In the genomic region with DNA sequence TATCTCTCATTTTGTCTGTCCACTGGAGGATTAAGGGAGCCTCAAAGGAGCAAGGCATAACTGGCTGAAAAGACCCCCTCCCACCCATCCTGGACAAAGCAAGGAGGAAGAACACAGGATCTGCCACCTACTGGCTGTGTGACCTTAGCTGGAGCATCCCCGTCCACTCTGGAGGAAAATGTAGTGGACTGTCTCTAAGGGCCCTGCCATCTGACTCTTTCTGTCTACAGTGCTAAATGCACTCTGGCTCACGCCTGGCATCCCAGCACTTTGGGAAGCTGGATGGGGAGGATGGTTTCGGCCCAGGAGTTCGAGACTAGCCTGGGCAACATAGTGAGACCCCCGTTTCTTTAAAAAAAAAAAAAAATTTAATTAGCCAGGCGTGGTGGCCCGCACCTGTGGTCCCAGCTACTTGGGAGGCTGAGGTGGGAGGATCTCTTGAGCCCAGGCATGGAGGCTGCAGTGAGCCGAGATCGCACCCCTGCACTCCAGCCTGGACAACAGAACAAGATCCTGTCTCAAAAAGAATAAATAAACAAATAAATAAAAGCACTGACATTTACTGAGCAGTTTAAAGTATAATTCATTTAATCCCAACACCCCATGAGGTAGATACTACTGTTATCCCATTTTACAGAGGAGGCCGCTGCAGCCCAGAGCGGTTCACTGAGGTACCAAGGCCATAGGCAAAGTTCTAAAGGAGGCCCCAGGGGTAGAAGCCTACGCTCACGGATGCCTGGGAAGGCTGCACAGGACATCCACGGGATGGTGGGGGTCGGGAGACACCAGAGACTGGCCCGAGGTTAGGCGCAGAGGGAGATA, we compare ENCODE assay signal across 8 cellular contexts.
DNase-seq lines count a peak whose midpoint lies in the region; FAIRE-seq and TF ChIP-seq lines count a peak whose summit lies in the region.

No MANE protein-coding gene starts in this region.

- peak overlapping the region; percentile 84 for H3K4me2 ChIP-seq in Loucy (ENCODE audit: low read depth, low read length, poor library complexity, severe bottlenecking)

- H3K9me3 ChIP-seq in Loucy (ENCODE audit: insufficient read depth, low read depth, low read length) (no peaks in the 10 kb centered on the region), muscle layer of colon (ENCODE audit: low read length) (no peaks in the 10 kb centered on the region)

- H3K36me3 ChIP-seq in Loucy (ENCODE audit: insufficient read depth, low read length) (no peaks in the 10 kb centered on the region), muscle layer of colon (ENCODE audit: insufficient read depth, low read length) (no peaks in the 10 kb centered on the region)

- in situ Hi-C loops in GM13976 (cut with MboI; ENCODE audit: low sequenced_read_pairs, unreplicated experiment): no loop called here

- peak overlapping the region; percentile 58 for H2AFZ ChIP-seq in Loucy (ENCODE audit: low read length)

- peaks cover 37% of the 10 kb centered on the region for H4K20me1 ChIP-seq in Loucy (ENCODE audit: insufficient read depth, low read length, poor library complexity, severe bottlenecking)

- peaks cover 63% of the 10 kb centered on the region for H3K79me2 ChIP-seq in Loucy (ENCODE audit: insufficient read depth, low read length)

- H3K9me2 ChIP-seq in Loucy (replicated peaks; ENCODE audit: low read depth, low read length): no peaks in the 10 kb centered on the region

- peak; percentile 17 for TF ChIP-seq CTCF in GM10266 (IDR thresholded peaks at IDR 0.05; ENCODE audit: control insufficient read depth, insufficient read depth, low read depth, missing control alignments)
- TF ChIP-seq CTCF in Loucy (conservative IDR thresholded peaks at IDR 0.05; ENCODE audit: low read length): peak; percentile 54
- TF ChIP-seq CTCF in coronary artery (IDR thresholded peaks at IDR 0.05): no peak
- no peak for TF ChIP-seq CTCF in D721Med (IDR thresholded peaks at IDR 0.05; ENCODE audit: insufficient read depth, missing control alignments)
- no peak for TF ChIP-seq CTCF in GM13976 (IDR thresholded peaks at IDR 0.05; ENCODE audit: borderline replicate concordance, control extremely low read depth, extremely low read depth, insufficient read depth, missing control alignments)

- no peaks in the 10 kb centered on the region for H3K27me3 ChIP-seq in Loucy (ENCODE audit: insufficient read depth, low read length, poor library complexity, severe bottlenecking)
- no peaks in the 10 kb centered on the region for H3K27me3 ChIP-seq in muscle layer of colon (ENCODE audit: control insufficient read depth in 1 of 2, insufficient read depth in 2 of 2, low read length in 2 of 2)

- no peak for FAIRE-seq in D721Med (lab: Jason Lieb, UNC)

- peak overlapping the region; percentile 100 for H3K4me3 ChIP-seq in Loucy (ENCODE audit: low read length, poor library complexity, severe bottlenecking)
- peak overlapping the region; percentile 91 for H3K4me3 ChIP-seq in coronary artery
- peak overlapping the region; percentile 81 to 88 for H3K4me3 ChIP-seq in muscle layer of colon (ENCODE audit: low read depth in 1 of 2, low read length in 2 of 2)

- DNase-seq in GM10266 (ENCODE audit: extremely low spot score) (no peak), coronary artery (ENCODE audit: low spot score) (no peak), D721Med (ENCODE audit: insufficient read length, low spot score) (no peak), GM13976 (ENCODE audit: low spot score) (no peak), NCI-H524 treated with DMSO at 0.1 percent for 48 hours (lab: John Stamatoyannopoulos, UW) (no peak), NOMO-1 treated with dmso at 0.1 percent for 144 hours (lab: John Stamatoyannopoulos, UW; ENCODE audit: unreplicated experiment) (no peak)

- H3F3A ChIP-seq in Loucy (ENCODE audit: low read depth): no peaks in the 10 kb centered on the region; the same call in 1 of the 2 replicates

- peak overlapping the region; percentile 98 for H3K9ac ChIP-seq in Loucy (ENCODE audit: low read depth, low read length, poor library complexity, severe bottlenecking)
- peak overlapping the region; percentile 65 for H3K9ac ChIP-seq in muscle layer of colon (ENCODE audit: low read length)

- H3K4me1 ChIP-seq in Loucy (ENCODE audit: insufficient read depth, low read length, poor library complexity, severe bottlenecking) (peaks cover 46% of the 10 kb centered on the region), muscle layer of colon (ENCODE audit: insufficient read depth, low read length) (peaks cover 34% of the 10 kb centered on the region)

- H3K27ac ChIP-seq in coronary artery (peak overlapping the region; percentile 88 to 94), muscle layer of colon (ENCODE audit: low read depth, low read length) (peak overlapping the region; percentile 87)

Comparison
In these comparisons a context has a peak if more than half of its experiments do, and no peak if none do; other contexts are left out.
1. CTCF ChIP-seq: peak in GM10266 (single experiment) and Loucy (single experiment); none in coronary artery (single experiment), D721Med (single experiment) and GM13976 (single experiment).
2. Peak in every context shown above with its lines, with median percentiles within 50 percentile points of each other: H3K4me3 ChIP-seq.